In genomic region chr4:65510976-65511375, GRCh38 we compare ENCODE assay signal across 18 cellular contexts.
DNase-seq lines count a peak whose midpoint lies in the region; ATAC-seq, FAIRE-seq and TF ChIP-seq lines count a peak whose summit lies in the region.
"Had no signal": no experiment of that assay in that cellular context is flagged by ENCODE, and none has a peak within 500 bp of the region (broad histone marks: within the 10 kb centered on the region; RNA-seq: fewer than 3 reads in every experiment).

No MANE protein-coding gene starts in this region.

- H4K20me1 ChIP-seq in mammary epithelial cell (ENCODE audit: insufficient read depth, low read length): no peaks in the 10 kb centered on the region

- DNase-seq in AG08395 (ENCODE audit: low spot score) (peak; percentile 29), LHCN-M2 (ENCODE audit: low read depth) (peak; percentile 87), mammary epithelial cell (peak; percentile 88), kidney epithelial cell (ENCODE audit: low read depth) (peak; percentile 42), kidney (no peak), ascending aorta (ENCODE audit: low spot score in 2 of 2) (no peak), hypothalamus (lab: John Stamatoyannopoulos, UW) (no peak)
- DNase-seq in activated CD4-positive, alpha-beta T cell treated with anti-CD3 and anti-CD28 coated beads for 36 hours: no peak
- DNase-seq: activated CD4-positive, alpha-beta T cell treated with anti-CD3 and anti-CD28 coated beads for 4 hours; activated naive CD4-positive, alpha-beta T cell treated with Interleukin-2 at 50 U/mL for 16 hours; body of pancreas; CD4-positive, alpha-beta memory T cell; dorsolateral prefrontal cortex; NCI-H146; NCI-H345; transverse colon had no signal

- no TSS peak for BruUV-seq in mammary epithelial cell (replicated peaks; lab: Mats Ljungman, UMichigan)

- H3K9me3 ChIP-seq in mammary epithelial cell (replicated peaks; ENCODE audit: insufficient read depth, low read length) (no peaks in the 10 kb centered on the region), kidney (ENCODE audit: control insufficient read depth in 1 of 2, low read length in 2 of 2) (no peaks in the 10 kb centered on the region), ascending aorta (no peaks in the 10 kb centered on the region)
- H3K9me3 ChIP-seq: body of pancreas, SJSA1, transverse colon had no signal

- ATAC-seq in activated CD4-positive, alpha-beta T cell treated with anti-CD3 and anti-CD28 coated beads for 36 hours: no peak
- ATAC-seq: body of pancreas had no signal

- no peaks in the 10 kb centered on the region for H3K36me3 ChIP-seq in mammary epithelial cell (ENCODE audit: insufficient read depth, low read length)
- no peaks in the 10 kb centered on the region for H3K36me3 ChIP-seq in kidney epithelial cell (ENCODE audit: control insufficient read depth, insufficient read depth, low read length)
- H3K36me3 ChIP-seq in kidney (ENCODE audit: control insufficient read depth in 1 of 2, insufficient read depth in 2 of 2, low read length in 2 of 2): no peaks in the 10 kb centered on the region
- no peaks in the 10 kb centered on the region for H3K36me3 ChIP-seq in ascending aorta
- H3K36me3 ChIP-seq: SJSA1, transverse colon had no signal

- H3K9ac ChIP-seq in mammary epithelial cell (ENCODE audit: insufficient read depth, low read length) (no peak overlapping the region), kidney (ENCODE audit: low read length in 2 of 2) (no peak overlapping the region)

- H3K27me3 ChIP-seq in mammary epithelial cell (ENCODE audit: insufficient read depth, low read length) (no peaks in the 10 kb centered on the region), kidney epithelial cell (ENCODE audit: control insufficient read depth, insufficient read depth, low read length) (no peaks in the 10 kb centered on the region), ascending aorta (no peaks in the 10 kb centered on the region)
- H3K27me3 ChIP-seq: body of pancreas, dorsolateral prefrontal cortex, SJSA1, transverse colon had no signal

- TF ChIP-seq CTCF in mammary epithelial cell (conservative IDR thresholded peaks at IDR 0.05 in 1 of 2, IDR thresholded peaks at IDR 0.05 in 1 of 2; ENCODE audit: extremely low read depth in 1 of 2, insufficient read depth in 1 of 2, low read depth in 1 of 2, low read length in 2 of 2) (no peak), kidney epithelial cell (IDR thresholded peaks at IDR 0.05; ENCODE audit: insufficient read depth, low read length, poor library complexity, severe bottlenecking) (no peak), kidney (IDR thresholded peaks at IDR 0.05; ENCODE audit: borderline replicate concordance, extremely low read depth, insufficient read depth) (no peak), ascending aorta (IDR thresholded peaks at IDR 0.05) (no peak)

- H3K4me2 ChIP-seq in mammary epithelial cell (ENCODE audit: insufficient read depth, low read depth, low read length): peak overlapping the region; percentile 52

- H3K36me3 Mint-ChIP-seq in activated CD4-positive, alpha-beta T cell treated with anti-CD3 and anti-CD28 coated beads for 36 hours (ENCODE audit: low read depth): no peaks in the 10 kb centered on the region
- H3K36me3 Mint-ChIP-seq: CD4-positive, alpha-beta memory T cell had no signal

- CTCF ChIA-PET in mammary epithelial cell (lab: Charles Lee; ENCODE audit: low non-redundant PET): no interaction called here
- CTCF ChIA-PET in activated CD4-positive, alpha-beta T cell treated with anti-CD3 and anti-CD28 coated beads for 36 hours (lab: Charles Lee): interaction anchor here (0.7 to 1.3 kb wide), 2 partner anchors 11 to 1007 kb away, joined by 3 read pairs; no protein-coding TSS in a partner anchor

- no peaks in the 10 kb centered on the region for H3K27me3 Mint-ChIP-seq in activated CD4-positive, alpha-beta T cell treated with anti-CD3 and anti-CD28 coated beads for 36 hours
- H3K27me3 Mint-ChIP-seq: CD4-positive, alpha-beta memory T cell had no signal

- peak overlapping the region; percentile 74 for H3K27ac ChIP-seq in mammary epithelial cell (ENCODE audit: insufficient read depth, low read depth, low read length)
- H3K27ac ChIP-seq in kidney (ENCODE audit: low read depth in 2 of 2, low read length in 2 of 2): no peak overlapping the region
- H3K27ac ChIP-seq in ascending aorta: no peak overlapping the region
- H3K27ac ChIP-seq: body of pancreas, dorsolateral prefrontal cortex, SJSA1, transverse colon had no signal

- H3K4me1 ChIP-seq in mammary epithelial cell (ENCODE audit: insufficient read depth, low read length) (peaks cover 26% of the 10 kb centered on the region), kidney (ENCODE audit: control insufficient read depth in 1 of 2, insufficient read depth in 1 of 2, low read depth in 1 of 2, low read length in 2 of 2) (no peaks in the 10 kb centered on the region), ascending aorta (no peaks in the 10 kb centered on the region)
- H3K4me1 ChIP-seq: body of pancreas, transverse colon had no signal

- no peaks in the 10 kb centered on the region for H3K4me1 Mint-ChIP-seq in activated CD4-positive, alpha-beta T cell treated with anti-CD3 and anti-CD28 coated beads for 36 hours
- H3K4me1 Mint-ChIP-seq: CD4-positive, alpha-beta memory T cell had no signal

- no peak overlapping the region for H3K4me3 Mint-ChIP-seq in activated CD4-positive, alpha-beta T cell treated with anti-CD3 and anti-CD28 coated beads for 36 hours
- H3K4me3 Mint-ChIP-seq: CD4-positive, alpha-beta memory T cell had no signal

- peaks cover 13% of the 10 kb centered on the region for H3K9me3 Mint-ChIP-seq in activated CD4-positive, alpha-beta T cell treated with anti-CD3 and anti-CD28 coated beads for 36 hours (ENCODE audit: low read depth)

- WGBS in mammary epithelial cell (ENCODE audit: low coverage, missing lambda C conversion rate): 27% methylated on average over 1 of the region's 1 CpG

- POLR2A ChIA-PET in activated CD4-positive, alpha-beta T cell treated with anti-CD3 and anti-CD28 coated beads for 36 hours (lab: Charles Lee): no interaction called here

- intact Hi-C loops in mammary epithelial cell (cut with micrococcal nuclease): no loop called here
- intact Hi-C loops in kidney (cut with DNase I): no loop called here
- intact Hi-C loops in ascending aorta (cut with DNase I): no loop called here
- intact Hi-C loops in activated CD4-positive, alpha-beta T cell treated with anti-CD3 and anti-CD28 coated beads for 36 hours (cut with DNase I, micrococcal nuclease): no loop called here

- dilution Hi-C loops in mammary epithelial cell (cut with HindIII; ENCODE audit: low sequenced_read_pairs): no loop called here

- H3K4me3 ChIP-seq in mammary epithelial cell (replicated peaks in 1 of 3; ENCODE audit: insufficient read depth in 1 of 3, low read depth in 2 of 3, low read length in 3 of 3) (peak overlapping the region in 1 of 3 experiments; percentile 18), kidney epithelial cell (ENCODE audit: low read depth, low read length) (no peak overlapping the region), kidney (ENCODE audit: low read length in 2 of 2) (no peak overlapping the region), ascending aorta (no peak overlapping the region)
- H3K4me3 ChIP-seq: body of pancreas, dorsolateral prefrontal cortex, SJSA1, transverse colon had no signal

- in situ Hi-C loops in mammary epithelial cell (cut with MboI; ENCODE audit: low sequenced_read_pairs in 2 of 2): no loop called here

- no peaks in the 10 kb centered on the region for H3K79me2 ChIP-seq in mammary epithelial cell (ENCODE audit: insufficient read depth, low read length)

- FAIRE-seq in kidney (lab: Jason Lieb, UNC): no peak
- FAIRE-seq: GM12891 had no signal

- no peak overlapping the region for H3K27ac Mint-ChIP-seq in activated CD4-positive, alpha-beta T cell treated with anti-CD3 and anti-CD28 coated beads for 36 hours
- H3K27ac Mint-ChIP-seq: CD4-positive, alpha-beta memory T cell had no signal

- peak overlapping the region; percentile 11 for H2AFZ ChIP-seq in mammary epithelial cell (ENCODE audit: low read depth, low read length)

Comparison
In these comparisons a context has a peak if more than half of its experiments do, and no peak if none do; other contexts are left out.
1. DNase-seq: peak in AG08395 (single experiment), LHCN-M2 (single experiment), mammary epithelial cell (single experiment) and kidney epithelial cell (single experiment); none in kidney (single experiment), ascending aorta (0 of 2), hypothalamus (0 of 51) and activated CD4-positive, alpha-beta T cell treated with anti-CD3 and anti-CD28 coated beads for 36 hours (single experiment).